8 cellular contexts compared by ENCODE assay signal in genomic region chr9:85258823-85259370, GRCh38.
DNase-seq lines count a peak whose midpoint lies in the region; ATAC-seq, FAIRE-seq and TF ChIP-seq lines count a peak whose summit lies in the region.

No MANE protein-coding gene starts in this region.

- H3K27me3 Mint-ChIP-seq in T-cell = peaks cover 10 to 28% of the 10 kb centered on the region in 2 donors

- H3K4me1 ChIP-seq in kidney (ENCODE audit: control insufficient read depth in 1 of 2, insufficient read depth in 1 of 2, low read depth in 1 of 2, low read length in 2 of 2) (no peaks in the 10 kb centered on the region), transverse colon (peaks cover 0 to 3% (median 0%) of the 10 kb centered on the region in 4 donors)

- TF ChIP-seq POLR2A in transverse colon (IDR thresholded peaks at IDR 0.05) = no peak

- H3K9me3 Mint-ChIP-seq in T-cell = peaks cover 0 to 11% (median 5%) of the 10 kb centered on the region in 3 donors

- CTCF ChIA-PET in T-cell (lab: Charles Lee) = no interaction called here

- H3K36me3 Mint-ChIP-seq in T-cell = no peaks in the 10 kb centered on the region

- ATAC-seq in HG02885 (IDR thresholded peaks at IDR 0.05; ENCODE audit: poor library complexity, unreplicated experiment) (peak; percentile 45), T-cell (replicated peaks in 1 of 4) (no peak)

- H3K27ac ChIP-seq in 22Rv1 (no peak overlapping the region), kidney (ENCODE audit: low read depth in 2 of 2, low read length in 2 of 2) (no peak overlapping the region), transverse colon (no peak overlapping the region)

- no peak overlapping the region for H3K27ac Mint-ChIP-seq in T-cell

- H3K9me3 ChIP-seq in kidney (ENCODE audit: control insufficient read depth in 1 of 2, low read length in 2 of 2) = no peaks in the 10 kb centered on the region
- H3K9me3 ChIP-seq in transverse colon = no peaks in the 10 kb centered on the region

- TF ChIP-seq CTCF in 22Rv1 (IDR thresholded peaks at IDR 0.05) (peak; percentile 68), bronchial epithelial cell (IDR thresholded peaks at IDR 0.05; ENCODE audit: insufficient read depth, low read length, severe bottlenecking) (peak; percentile 93), kidney (IDR thresholded peaks at IDR 0.05; ENCODE audit: borderline replicate concordance, extremely low read depth, insufficient read depth) (peak; percentile 62), transverse colon (IDR thresholded peaks at IDR 0.05) (peak; percentile 29 to 62 (median 53))

- peaks cover 0 to 6% (median 0%) of the 10 kb centered on the region in 3 donors for H3K4me1 Mint-ChIP-seq in T-cell

- TF ChIP-seq EP300 in transverse colon (IDR thresholded peaks at IDR 0.05; ENCODE audit: low read depth) = no peak

- 33 to 65% methylated on average over 4 to 10 of the region's 10 CpGs for WGBS in transverse colon (ENCODE audit: low coverage in 1 of 2), 2 donors

- in situ Hi-C loops in transverse colon (cut with MboI; ENCODE audit: low pct_ligation_motif_present in 1 of 4, low pct_unique_long_range_greater_than_20kb in 1 of 4, low sequenced_read_pairs in 3 of 4) = loop anchor here in 2 of 4 donors (25.0 kb wide), 3 partner anchors 572 to 847 kb away; partner anchors contain the start of gene NTRK2 (in 1 of the 2)

- H3K4me3 ChIP-seq in bronchial epithelial cell (ENCODE audit: low read depth, low read length) = no peak overlapping the region
- no peak overlapping the region for H3K4me3 ChIP-seq in kidney (ENCODE audit: low read length in 2 of 2)
- no peak overlapping the region for H3K4me3 ChIP-seq in transverse colon

- H3K27me3 ChIP-seq in bronchial epithelial cell (ENCODE audit: control insufficient read depth, insufficient read depth, low read length) (peaks cover 2% of the 10 kb centered on the region), transverse colon (no peaks in the 10 kb centered on the region)

- DNase-seq in GDM1 (lab: John Stamatoyannopoulos, UW) (peak; percentile 39), NCI-H510A (lab: John Stamatoyannopoulos, UW) (peak; percentile 55), bronchial epithelial cell (ENCODE audit: low read depth) (peak; percentile 70), kidney (no peak), transverse colon (peak; percentile 57), T-cell (no peak)

- FAIRE-seq in bronchial epithelial cell (lab: Jason Lieb, UNC) (peak; percentile 86), kidney (lab: Jason Lieb, UNC) (no peak)

- no peak overlapping the region for H3K9ac ChIP-seq in kidney (ENCODE audit: low read length in 2 of 2)

- H3K4me3 Mint-ChIP-seq in T-cell = no peak overlapping the region

- intact Hi-C loops in kidney (cut with DNase I) (no loop called here), transverse colon (cut with DNase I; ENCODE audit: low total_unique reads) (no loop called here)

- POLR2A ChIA-PET in T-cell (lab: Charles Lee) = no interaction called here

- H3K36me3 ChIP-seq in bronchial epithelial cell (ENCODE audit: control insufficient read depth, insufficient read depth, low read length) (no peaks in the 10 kb centered on the region), kidney (ENCODE audit: control insufficient read depth in 1 of 2, insufficient read depth in 2 of 2, low read length in 2 of 2) (no peaks in the 10 kb centered on the region), transverse colon (no peaks in the 10 kb centered on the region)

Comparison
In these comparisons a context has a peak if more than half of its experiments do, and no peak if none do; other contexts are left out.
1. DNase-seq: peak in GDM1 (single experiment), NCI-H510A (single experiment), bronchial epithelial cell (single experiment) and transverse colon (single experiment); none in kidney (single experiment) and T-cell (0 of 34).
2. Peak in every context shown above with its lines, with median percentiles within 50 percentile points of each other: CTCF ChIP-seq.